In genomic region chr1:172662464-172663109, GRCh38 we compare ENCODE assay signal across 8 cellular contexts.
DNase-seq lines count a peak whose midpoint lies in the region; ATAC-seq and TF ChIP-seq lines count a peak whose summit lies in the region.

No MANE protein-coding gene starts in this region.

- H3K4me1 Mint-ChIP-seq in activated naive CD4-positive, alpha-beta T cell treated with anti-CD3 and anti-CD28 coated beads, Interleukin-2, amount 10 ng/mL, durations not matched to agents 7 days and 5 days: peaks cover 50% of the 10 kb centered on the region

- no peaks in the 10 kb centered on the region for H3K9me3 Mint-ChIP-seq in activated naive CD4-positive, alpha-beta T cell treated with anti-CD3 and anti-CD28 coated beads, Interleukin-2, amount 10 ng/mL, durations not matched to agents 7 days and 5 days

- H3K36me3 Mint-ChIP-seq in activated naive CD4-positive, alpha-beta T cell treated with anti-CD3 and anti-CD28 coated beads, Interleukin-2, amount 10 ng/mL, durations not matched to agents 7 days and 5 days: no peaks in the 10 kb centered on the region

- peaks cover 27% of the 10 kb centered on the region for H3K27me3 Mint-ChIP-seq in activated naive CD4-positive, alpha-beta T cell treated with anti-CD3 and anti-CD28 coated beads, Interleukin-2, amount 10 ng/mL, durations not matched to agents 7 days and 5 days

- peak overlapping the region; percentile 31 for H3K4me3 Mint-ChIP-seq in activated naive CD4-positive, alpha-beta T cell treated with anti-CD3 and anti-CD28 coated beads, Interleukin-2, amount 10 ng/mL, durations not matched to agents 7 days and 5 days

- DNase-seq in activated naive CD4-positive, alpha-beta T cell treated with anti-CD3 and anti-CD28 coated beads, Interleukin-2, amount 10 ng/mL, durations not matched to agents 7 days and 5 days: peak; percentile 86
- DNase-seq in kidney tubule cell (ENCODE audit: low spot score) (peak; percentile 96), NCI-H345 treated with DMSO at 0.1 percent for 48 hours (lab: John Stamatoyannopoulos, UW; ENCODE audit: unreplicated experiment) (no peak), NCI-H1092 treated with DMSO at 0.1 percent for 48 hours (lab: John Stamatoyannopoulos, UW) (no peak)
- peak; percentile 84 to 88 for DNase-seq in stimulated activated CD8-positive, alpha-beta memory T cell treated with anti-CD3 and anti-CD28 coated beads, Interleukin-4, amount 100 ng/mL, for 4 hours (ENCODE audit: low read depth in 2 of 2, low spot score in 1 of 2)

- ATAC-seq in GM18520 (IDR thresholded peaks at IDR 0.05; ENCODE audit: unreplicated experiment): peak; percentile 84
- peak; percentile 94 for ATAC-seq in HG03066 (IDR thresholded peaks at IDR 0.05; ENCODE audit: low read depth, unreplicated experiment)
- ATAC-seq in SK-N-SH treated with all-trans-retinoic acid at 6 μM for 48 hours: peak; percentile 79

- H3K27ac Mint-ChIP-seq in activated naive CD4-positive, alpha-beta T cell treated with anti-CD3 and anti-CD28 coated beads, Interleukin-2, amount 10 ng/mL, durations not matched to agents 7 days and 5 days: peak overlapping the region; percentile 68

- CTCF ChIA-PET in activated naive CD4-positive, alpha-beta T cell treated with anti-CD3 and anti-CD28 coated beads, Interleukin-2, amount 10 ng/mL, durations not matched to agents 7 days and 5 days (lab: Charles Lee): interaction anchor here (1.4 kb wide), 2 partner anchors 22 to 36 kb away, joined by 3 read pairs; no protein-coding TSS in a partner anchor

TF ChIP-seq in SK-N-SH treated with all-trans-retinoic acid at 6 μM for 48 hours, 23 proteins besides CTCF, POLR2A, EP300 and RAD21:
- TF ChIP-seq ESRRG (CRISPR knock-in tag; IDR thresholded peaks at IDR 0.05) (no peak), PPARA (CRISPR knock-in tag; IDR thresholded peaks at IDR 0.05; ENCODE audit: borderline replicate concordance) (no peak), ZFP3 (CRISPR knock-in tag; IDR thresholded peaks at IDR 0.05) (no peak), ZFP30 (CRISPR knock-in tag; IDR thresholded peaks at IDR 0.05) (no peak), TSHZ2 (CRISPR knock-in tag; IDR thresholded peaks at IDR 0.05) (no peak), GLIS3 (CRISPR knock-in tag; IDR thresholded peaks at IDR 0.05) (no peak), RARB (CRISPR knock-in tag; IDR thresholded peaks at IDR 0.05) (no peak), ZNF70 (CRISPR knock-in tag; IDR thresholded peaks at IDR 0.05) (no peak), PATZ1 (CRISPR knock-in tag; IDR thresholded peaks at IDR 0.05; ENCODE audit: borderline replicate concordance) (no peak), BACH2 (CRISPR knock-in tag; IDR thresholded peaks at IDR 0.05; ENCODE audit: borderline replicate concordance) (no peak), ZNF8 (CRISPR knock-in tag; IDR thresholded peaks at IDR 0.05) (no peak), ZNF565 (CRISPR knock-in tag; conservative IDR thresholded peaks at IDR 0.05; ENCODE audit: low read depth) (no peak), SNAI2 (CRISPR knock-in tag; IDR thresholded peaks at IDR 0.05) (no peak), CSDC2 (CRISPR knock-in tag; IDR thresholded peaks at IDR 0.05) (no peak), ZC3H10 (CRISPR knock-in tag; IDR thresholded peaks at IDR 0.05) (no peak), TCF4 (CRISPR knock-in tag; IDR thresholded peaks at IDR 0.05; ENCODE audit: borderline replicate concordance) (no peak)
- TF ChIP-seq, protein P1, sequence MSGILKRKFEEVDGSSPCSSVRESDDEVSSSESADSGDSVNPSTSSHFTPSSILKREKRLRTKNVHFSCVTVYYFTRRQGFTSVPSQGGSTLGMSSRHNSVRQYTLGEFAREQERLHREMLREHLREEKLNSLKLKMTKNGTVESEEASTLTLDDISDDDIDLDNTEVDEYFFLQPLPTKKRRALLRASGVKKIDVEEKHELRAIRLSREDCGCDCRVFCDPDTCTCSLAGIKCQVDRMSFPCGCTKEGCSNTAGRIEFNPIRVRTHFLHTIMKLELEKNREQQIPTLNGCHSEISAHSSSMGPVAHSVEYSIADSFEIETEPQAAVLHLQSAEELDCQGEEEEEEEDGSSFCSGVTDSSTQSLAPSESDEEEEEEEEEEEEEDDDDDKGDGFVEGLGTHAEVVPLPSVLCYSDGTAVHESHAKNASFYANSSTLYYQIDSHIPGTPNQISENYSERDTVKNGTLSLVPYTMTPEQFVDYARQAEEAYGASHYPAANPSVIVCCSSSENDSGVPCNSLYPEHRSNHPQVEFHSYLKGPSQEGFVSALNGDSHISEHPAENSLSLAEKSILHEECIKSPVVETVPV (CRISPR knock-in tag; IDR thresholded peaks at IDR 0.05): no peak
- TF ChIP-seq, protein P2, sequence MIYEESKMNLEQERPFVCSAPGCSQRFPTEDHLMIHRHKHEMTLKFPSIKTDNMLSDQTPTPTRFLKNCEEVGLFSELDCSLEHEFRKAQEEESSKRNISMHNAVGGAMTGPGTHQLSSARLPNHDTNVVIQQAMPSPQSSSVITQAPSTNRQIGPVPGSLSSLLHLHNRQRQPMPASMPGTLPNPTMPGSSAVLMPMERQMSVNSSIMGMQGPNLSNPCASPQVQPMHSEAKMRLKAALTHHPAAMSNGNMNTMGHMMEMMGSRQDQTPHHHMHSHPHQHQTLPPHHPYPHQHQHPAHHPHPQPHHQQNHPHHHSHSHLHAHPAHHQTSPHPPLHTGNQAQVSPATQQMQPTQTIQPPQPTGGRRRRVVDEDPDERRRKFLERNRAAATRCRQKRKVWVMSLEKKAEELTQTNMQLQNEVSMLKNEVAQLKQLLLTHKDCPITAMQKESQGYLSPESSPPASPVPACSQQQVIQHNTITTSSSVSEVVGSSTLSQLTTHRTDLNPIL (CRISPR knock-in tag; IDR thresholded peaks at IDR 0.05; ENCODE audit: low read depth): no peak
- TF ChIP-seq, protein P3, sequence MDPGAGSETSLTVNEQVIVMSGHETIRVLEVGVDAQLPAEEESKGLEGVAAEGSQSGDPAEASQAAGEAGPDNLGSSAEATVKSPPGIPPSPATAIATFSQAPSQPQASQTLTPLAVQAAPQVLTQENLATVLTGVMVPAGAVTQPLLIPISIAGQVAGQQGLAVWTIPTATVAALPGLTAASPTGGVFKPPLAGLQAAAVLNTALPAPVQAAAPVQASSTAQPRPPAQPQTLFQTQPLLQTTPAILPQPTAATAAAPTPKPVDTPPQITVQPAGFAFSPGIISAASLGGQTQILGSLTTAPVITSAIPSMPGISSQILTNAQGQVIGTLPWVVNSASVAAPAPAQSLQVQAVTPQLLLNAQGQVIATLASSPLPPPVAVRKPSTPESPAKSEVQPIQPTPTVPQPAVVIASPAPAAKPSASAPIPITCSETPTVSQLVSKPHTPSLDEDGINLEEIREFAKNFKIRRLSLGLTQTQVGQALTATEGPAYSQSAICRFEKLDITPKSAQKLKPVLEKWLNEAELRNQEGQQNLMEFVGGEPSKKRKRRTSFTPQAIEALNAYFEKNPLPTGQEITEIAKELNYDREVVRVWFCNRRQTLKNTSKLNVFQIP (CRISPR knock-in tag; IDR thresholded peaks at IDR 0.05; ENCODE audit: borderline replicate concordance, low read depth): no peak

Comparison
In these comparisons a context has a peak if more than half of its experiments do, and no peak if none do; other contexts are left out.
1. DNase-seq: peak in activated naive CD4-positive, alpha-beta T cell treated with anti-CD3 and anti-CD28 coated beads, Interleukin-2, amount 10 ng/mL, durations not matched to agents 7 days and 5 days (single experiment), kidney tubule cell (single experiment) and stimulated activated CD8-positive, alpha-beta memory T cell treated with anti-CD3 and anti-CD28 coated beads, Interleukin-4, amount 100 ng/mL, for 4 hours (2 of 2); none in NCI-H345 treated with DMSO at 0.1 percent for 48 hours (single experiment) and NCI-H1092 treated with DMSO at 0.1 percent for 48 hours (single experiment).
2. Peak in every context shown above with its lines, with median percentiles within 50 percentile points of each other: ATAC-seq.